ENCODE assay signal across 9 cellular contexts in the genomic region with DNA sequence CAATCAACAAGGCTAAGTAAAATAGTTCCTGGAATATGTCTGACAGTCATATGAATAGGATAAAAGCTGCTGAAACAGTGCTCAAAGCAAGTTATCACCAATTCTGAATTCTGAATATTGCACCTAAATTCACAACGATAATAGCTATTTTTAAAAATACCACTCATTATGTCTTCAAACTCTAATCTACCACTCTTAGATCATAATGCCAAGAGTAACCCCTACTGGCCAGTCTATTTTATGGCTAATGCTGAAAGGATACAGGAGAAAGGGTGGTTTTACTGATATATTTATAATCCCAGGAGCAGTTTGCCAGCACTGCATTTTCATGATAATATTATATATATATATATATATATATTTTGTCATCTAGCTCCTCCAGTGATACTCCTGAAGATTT.
DNase-seq lines count a peak whose midpoint lies in the region; ATAC-seq and TF ChIP-seq lines count a peak whose summit lies in the region.
"Had no signal": no experiment of that assay in that cellular context is flagged by ENCODE, and none has a peak within 500 bp of the region (broad histone marks: within the 10 kb centered on the region; RNA-seq: fewer than 3 reads in every experiment).

No MANE protein-coding gene starts in this region.

- no peaks in the 10 kb centered on the region for H3K79me2 ChIP-seq in MM.1S (ENCODE audit: low read length)

- CTCF ChIA-PET in activated CD4-positive, alpha-beta memory T cell treated with anti-CD3 and anti-CD28 coated beads, Interleukin-2, amount 10 ng/mL, durations not matched to agents 7 days and 5 days (lab: Charles Lee), result interaction anchor here (0.7 to 2.2 kb wide), 4 partner anchors 10 to 273 kb away, joined by 3 to 10 read pairs (median 3); no protein-coding TSS in a partner anchor

- H4K20me1 ChIP-seq in MM.1S (ENCODE audit: insufficient read depth, low read length), result no peaks in the 10 kb centered on the region

- DNase-seq in cardiac muscle cell (ENCODE audit: low read depth in 1 of 2, low spot score in 1 of 2) (peak; percentile 22 to 58), Right ventricle myocardium inferior (ENCODE audit: missing footprints) (no peak), MM.1S (peak; percentile 73), epithelial cell of esophagus (ENCODE audit: low read depth) (peak; percentile 27), type B pancreatic cell (ENCODE audit: extremely low spot score, unreplicated experiment) (no peak), NCI-H1105 (lab: John Stamatoyannopoulos, UW) (no peak)
- DNase-seq in activated CD4-positive, alpha-beta memory T cell treated with anti-CD3 and anti-CD28 coated beads, Interleukin-2, amount 10 ng/mL, durations not matched to agents 7 days and 5 days, result no peak
- no peak for DNase-seq in activated T-cell treated with anti-CD3 and anti-CD28 coated beads, Interleukin-2, amount 50 U/mL, for 48 hours

- no peak for ATAC-seq in Right ventricle myocardium inferior

- H3K36me3 ChIP-seq in cardiac muscle cell (no peaks in the 10 kb centered on the region), MM.1S (replicated peaks; ENCODE audit: insufficient read depth, low read length) (no peaks in the 10 kb centered on the region)

- no peak overlapping the region for H3K4me3 Mint-ChIP-seq in type B pancreatic cell
- no peak overlapping the region for H3K4me3 Mint-ChIP-seq in activated CD4-positive, alpha-beta memory T cell treated with anti-CD3 and anti-CD28 coated beads, Interleukin-2, amount 10 ng/mL, durations not matched to agents 7 days and 5 days

- H3K9me3 ChIP-seq in cardiac muscle cell (ENCODE audit: low read depth) (no peaks in the 10 kb centered on the region), MM.1S (replicated peaks; ENCODE audit: insufficient read depth, low read length) (no peaks in the 10 kb centered on the region)

- peaks cover 3% of the 10 kb centered on the region for H3K36me3 Mint-ChIP-seq in type B pancreatic cell
- H3K36me3 Mint-ChIP-seq in activated CD4-positive, alpha-beta memory T cell treated with anti-CD3 and anti-CD28 coated beads, Interleukin-2, amount 10 ng/mL, durations not matched to agents 7 days and 5 days (ENCODE audit: low read depth), result no peaks in the 10 kb centered on the region

- H3K27ac Mint-ChIP-seq in type B pancreatic cell, result no peak overlapping the region
- no peak overlapping the region for H3K27ac Mint-ChIP-seq in activated CD4-positive, alpha-beta memory T cell treated with anti-CD3 and anti-CD28 coated beads, Interleukin-2, amount 10 ng/mL, durations not matched to agents 7 days and 5 days

- H3F3A ChIP-seq in MM.1S (ENCODE audit: insufficient read depth, low read length), result peaks cover 18% of the 10 kb centered on the region

- POLR2A ChIA-PET in activated CD4-positive, alpha-beta memory T cell treated with anti-CD3 and anti-CD28 coated beads, Interleukin-2, amount 10 ng/mL, durations not matched to agents 7 days and 5 days (lab: Charles Lee), result no interaction called here

- H3K27me3 ChIP-seq in cardiac muscle cell (no peaks in the 10 kb centered on the region), MM.1S (replicated peaks; ENCODE audit: insufficient read depth, low read length) (no peaks in the 10 kb centered on the region)

- no peaks in the 10 kb centered on the region for H3K9me3 Mint-ChIP-seq in type B pancreatic cell
- no peaks in the 10 kb centered on the region for H3K9me3 Mint-ChIP-seq in activated CD4-positive, alpha-beta memory T cell treated with anti-CD3 and anti-CD28 coated beads, Interleukin-2, amount 10 ng/mL, durations not matched to agents 7 days and 5 days

- TF ChIP-seq CTCF in cardiac muscle cell (IDR thresholded peaks at IDR 0.05; ENCODE audit: low read depth, low read length) (peak; percentile 58), MM.1S (IDR thresholded peaks at IDR 0.05; ENCODE audit: low read length) (peak; percentile 61), epithelial cell of esophagus (IDR thresholded peaks at IDR 0.05; ENCODE audit: insufficient read depth, low read depth, low read length, missing control alignments) (peak; percentile 36), type B pancreatic cell (conservative IDR thresholded peaks at IDR 0.05) (peak; percentile 60)

- H3K9me2 ChIP-seq in MM.1S (replicated peaks; ENCODE audit: insufficient read depth, low read length), result no peaks in the 10 kb centered on the region

- peak overlapping the region; percentile 33 for H3K4me2 ChIP-seq in MM.1S (ENCODE audit: low read depth, low read length)

- no peak overlapping the region for H3K4me3 ChIP-seq in cardiac muscle cell
- H3K4me3 ChIP-seq in MM.1S (ENCODE audit: low read length), result no peak overlapping the region
- no peak overlapping the region for H3K4me3 ChIP-seq in epithelial cell of esophagus (ENCODE audit: low read length)
- H3K4me3 ChIP-seq: skin epidermis had no signal

- peaks cover 39% of the 10 kb centered on the region for H3K4me1 Mint-ChIP-seq in type B pancreatic cell (ENCODE audit: unreplicated experiment)
- H3K4me1 Mint-ChIP-seq in activated CD4-positive, alpha-beta memory T cell treated with anti-CD3 and anti-CD28 coated beads, Interleukin-2, amount 10 ng/mL, durations not matched to agents 7 days and 5 days, result peaks cover 16% of the 10 kb centered on the region

- no peaks in the 10 kb centered on the region for H3K27me3 Mint-ChIP-seq in type B pancreatic cell
- peaks cover 5% of the 10 kb centered on the region for H3K27me3 Mint-ChIP-seq in activated CD4-positive, alpha-beta memory T cell treated with anti-CD3 and anti-CD28 coated beads, Interleukin-2, amount 10 ng/mL, durations not matched to agents 7 days and 5 days

- H3K27ac ChIP-seq in cardiac muscle cell (no peak overlapping the region), MM.1S (ENCODE audit: low read length) (peak overlapping the region; percentile 33; the same call in 1 of the 2 replicates)
- H3K27ac ChIP-seq: skin epidermis had no signal

- intact Hi-C loops in Right ventricle myocardium inferior (cut with DNase I), result no loop called here

- no peak overlapping the region for H2AFZ ChIP-seq in MM.1S (ENCODE audit: low read length)

- H3K4me1 ChIP-seq in cardiac muscle cell (ENCODE audit: low read depth) (peaks cover 7% of the 10 kb centered on the region), MM.1S (ENCODE audit: low read length) (peaks cover 38% of the 10 kb centered on the region)

- H3K9ac ChIP-seq in MM.1S (ENCODE audit: low read length), result peak overlapping the region; percentile 16; the same call in 1 of the 2 replicates

Comparison
In these comparisons a context has a peak if more than half of its experiments do, and no peak if none do; other contexts are left out.
1. DNase-seq: peak in cardiac muscle cell (2 of 2), MM.1S (single experiment) and epithelial cell of esophagus (single experiment); none in Right ventricle myocardium inferior (single experiment), type B pancreatic cell (single experiment), activated CD4-positive, alpha-beta memory T cell treated with anti-CD3 and anti-CD28 coated beads, Interleukin-2, amount 10 ng/mL, durations not matched to agents 7 days and 5 days (single experiment), activated T-cell treated with anti-CD3 and anti-CD28 coated beads, Interleukin-2, amount 50 U/mL, for 48 hours (0 of 2) and NCI-H1105 (single experiment).
2. Peak in every context shown above with its lines, with median percentiles within 50 percentile points of each other: CTCF ChIP-seq.